ENCODE assay signal across 1 cellular context in genomic region chr1:223708651-223709268, GRCh38.
TF ChIP-seq lines count a peak whose summit lies in the region.

No MANE protein-coding gene starts in this region.

TF ChIP-seq in HCT116, 20 proteins besides CTCF, POLR2A, EP300 and RAD21:
- no peak for TF ChIP-seq ATF3 (IDR thresholded peaks at IDR 0.05)
- no peak for TF ChIP-seq REST (IDR thresholded peaks at IDR 0.05; ENCODE audit: low read depth)
- TF ChIP-seq MAX (IDR thresholded peaks at IDR 0.05): no peak
- no peak for TF ChIP-seq EGR1 (IDR thresholded peaks at IDR 0.05; ENCODE audit: low read depth)
- TF ChIP-seq JUND (IDR thresholded peaks at IDR 0.05): no peak
- TF ChIP-seq CEBPB (IDR thresholded peaks at IDR 0.05; ENCODE audit: low read depth): no peak
- no peak for TF ChIP-seq EZH2 (IDR thresholded peaks at IDR 0.05)
- no peak for TF ChIP-seq ZNF274 (IDR thresholded peaks at IDR 0.05; ENCODE audit: low read depth, low read length)
- no peak for TF ChIP-seq SIN3A (IDR thresholded peaks at IDR 0.05; ENCODE audit: low read depth)
- no peak for TF ChIP-seq YY1 (IDR thresholded peaks at IDR 0.05; ENCODE audit: extremely low read depth, insufficient replicate concordance, low read depth, low read length)
- TF ChIP-seq ZBTB33 (IDR thresholded peaks at IDR 0.05; ENCODE audit: extremely low read depth, insufficient replicate concordance, low read length): no peak
- TF ChIP-seq ELF1 (IDR thresholded peaks at IDR 0.05; ENCODE audit: borderline replicate concordance, low read depth): no peak
- TF ChIP-seq SRF (IDR thresholded peaks at IDR 0.05; ENCODE audit: low read depth): no peak
- no peak for TF ChIP-seq POLR2AphosphoS5 (IDR thresholded peaks at IDR 0.05; ENCODE audit: low read depth, low read length)
TF ChIP-seq in HCT116: peak in this region for 0.
